ENCODE assay signal across 23 cellular contexts in genomic region chr7:43396193-43396747, GRCh38.
DNase-seq lines count a peak whose midpoint lies in the region; ATAC-seq, FAIRE-seq and TF ChIP-seq lines count a peak whose summit lies in the region.
"Had no signal": no experiment of that assay in that cellular context is flagged by ENCODE, and none has a peak within 500 bp of the region (broad histone marks: within the 10 kb centered on the region; RNA-seq: fewer than 3 reads in every experiment).

No MANE protein-coding gene starts in this region.

- TF ChIP-seq EP300 in H1 (IDR thresholded peaks at IDR 0.05; ENCODE audit: borderline replicate concordance in 1 of 2, low read depth in 2 of 2, low read length in 2 of 2) = no peak

- POLR2A ChIA-PET in H1 (lab: Charles Lee; ENCODE audit: partially characterized antibody) = interaction anchor here (1.0 kb wide), 1 partner anchor 455 kb away, joined by 3 read pairs; no protein-coding TSS in a partner anchor

- 0 out of 2 replicates have a peak, but pooled peaks cover 2% of the 10 kb centered on the region for H3K23me2 ChIP-seq in H1 (ENCODE audit: low read depth, low read length)

- H3K18ac ChIP-seq in H1 (ENCODE audit: extremely low read depth, low read length) = peak overlapping the region; percentile 49; the same call in 1 of the 2 replicates

- FAIRE-seq in H1 (lab: Jason Lieb, UNC) = no peak
- FAIRE-seq: A204.1, GM12878, HepG2 had no signal

- H3K9ac ChIP-seq in HUES48 (ENCODE audit: low read depth, low read length) (peak overlapping the region; percentile 44; the same call in 1 of the 2 replicates), H1 (replicated peaks in 1 of 4; ENCODE audit: extremely low read depth in 1 of 4, low read depth in 3 of 4, low read length in 3 of 4) (no peak overlapping the region), iPS-20b (ENCODE audit: low read depth, low read length) (peak overlapping the region; percentile 62; the same call in 1 of the 2 replicates)

- no peaks in the 10 kb centered on the region; the same call in 1 of the 2 replicates for H3K79me1 ChIP-seq in H1 (ENCODE audit: low read depth, low read length)

- no peak for TF ChIP-seq POLR2A in H1 (IDR thresholded peaks at IDR 0.05; ENCODE audit: control extremely low read depth in 1 of 2, low read depth in 2 of 2, low read length in 2 of 2)
- TF ChIP-seq POLR2A in gastrocnemius medialis (IDR thresholded peaks at IDR 0.05) = no peak

- peak overlapping the region; percentile 87 for H2BK20ac ChIP-seq in H1 (ENCODE audit: low read length)

- H3K9me3 ChIP-seq in HUES48 (ENCODE audit: control insufficient read depth, insufficient read depth, low read length) (0 out of 2 replicates have a peak, but pooled peaks cover 6% of the 10 kb centered on the region), H1 (ENCODE audit: insufficient read depth in 2 of 2, low read depth in 1 of 2, low read length in 1 of 2) (no peaks in the 10 kb centered on the region), iPS-20b (ENCODE audit: insufficient read depth, low read depth, low read length) (no peaks in the 10 kb centered on the region), gastrocnemius medialis (no peaks in the 10 kb centered on the region)
- H3K9me3 ChIP-seq: BE2C had no signal

- H3K27me3 ChIP-seq in HUES48 (ENCODE audit: control insufficient read depth, insufficient read depth, low read length) (no peaks in the 10 kb centered on the region), H1 (replicated peaks in 1 of 4; ENCODE audit: control insufficient read depth in 3 of 4, extremely low read depth in 1 of 4, insufficient read depth in 3 of 4, low read length in 3 of 4) (no peaks in the 10 kb centered on the region), iPS-20b (ENCODE audit: insufficient read depth, low read length) (no peaks in the 10 kb centered on the region), gastrocnemius medialis (no peaks in the 10 kb centered on the region)
- H3K27me3 ChIP-seq: BE2C had no signal

- no peak overlapping the region for H3K14ac ChIP-seq in H1 (ENCODE audit: insufficient read length)

- H3K4me3 ChIP-seq in HUES48 (ENCODE audit: low read depth, low read length) = peak overlapping the region; percentile 13; the same call in 1 of the 2 replicates
- peak overlapping the region in 1 of 4 experiments; percentile 20; a peak in 1 of 8 replicates for H3K4me3 ChIP-seq in H1 (ENCODE audit: extremely low read depth in 1 of 4, insufficient read depth in 2 of 4, low read depth in 3 of 4, low read length in 4 of 4)
- H3K4me3 ChIP-seq in iPS-20b (ENCODE audit: low read length) = peak overlapping the region; percentile 43
- no peak overlapping the region for H3K4me3 ChIP-seq in gastrocnemius medialis
- H3K4me3 ChIP-seq: GM12878 had no signal

- intact Hi-C loops in gastrocnemius medialis (cut with DNase I; ENCODE audit: low total_unique reads) = no loop called here

- H4K5ac ChIP-seq in H1 (ENCODE audit: insufficient read length, low read depth, low read length) = peak overlapping the region; percentile 34

- CTCF ChIA-PET in H1 (lab: Charles Lee; ENCODE audit: partially characterized antibody) = interaction anchor here (0.6 to 1.3 kb wide), 3 partner anchors 9 to 261 kb away, joined by 3 read pairs; no protein-coding TSS in a partner anchor

- H3K27ac ChIP-seq in HUES48 (ENCODE audit: low read depth, low read length) = peak overlapping the region; percentile 85
- no peak overlapping the region for H3K27ac ChIP-seq in H1 (ENCODE audit: low read depth, low read length)
- peak overlapping the region; percentile 34 for H3K27ac ChIP-seq in iPS-20b (ENCODE audit: low read length)
- H3K27ac ChIP-seq in gastrocnemius medialis = no peak overlapping the region

- peak overlapping the region; percentile 57 for H3K4ac ChIP-seq in H1 (replicated peaks; ENCODE audit: insufficient read length, low read depth, low read length)

- H2BK12ac ChIP-seq in H1 (ENCODE audit: low read depth, low read length) = peak overlapping the region; percentile 53

- ATAC-seq in gastrocnemius medialis = no peak
- no peak for ATAC-seq in HG03159 (IDR thresholded peaks at IDR 0.05; ENCODE audit: unreplicated experiment)
- ATAC-seq: GM12878, HepG2 had no signal

- H2BK15ac ChIP-seq in H1 (ENCODE audit: low read length) = no peak overlapping the region

- peak overlapping the region; percentile 96 for H2BK120ac ChIP-seq in H1 (replicated peaks; ENCODE audit: low read depth, low read length)

- in situ Hi-C loops in gastrocnemius medialis (cut with MboI; ENCODE audit: low sequenced_read_pairs in 4 of 4) = no loop called here

- H3K36me3 ChIP-seq in HUES48 (ENCODE audit: control insufficient read depth, insufficient read depth, low read length) (no peaks in the 10 kb centered on the region), H1 (ENCODE audit: control insufficient read depth in 2 of 4, insufficient read depth in 4 of 4, low read length in 3 of 4) (no peaks in the 10 kb centered on the region), iPS-20b (ENCODE audit: insufficient read depth, low read depth, low read length) (no peaks in the 10 kb centered on the region), gastrocnemius medialis (no peaks in the 10 kb centered on the region)
- H3K36me3 ChIP-seq: BE2C had no signal

- peak overlapping the region; percentile 79; the same call in 1 of the 2 replicates for H2BK5ac ChIP-seq in H1 (ENCODE audit: low read depth, low read length)

- H3K79me2 ChIP-seq in H1 (ENCODE audit: control insufficient read depth in 1 of 2, insufficient read depth in 2 of 2, low read length in 2 of 2) = no peaks in the 10 kb centered on the region

- H2AFZ ChIP-seq in H1 (ENCODE audit: low read length) = no peak overlapping the region

- no peaks in the 10 kb centered on the region for H4K20me1 ChIP-seq in H1 (replicated peaks in 1 of 2; ENCODE audit: control insufficient read depth in 1 of 2, insufficient read depth in 2 of 2, low read length in 2 of 2)

- TF ChIP-seq CTCF in H1 (IDR thresholded peaks at IDR 0.05; ENCODE audit: control extremely low read depth in 1 of 3, insufficient read depth in 1 of 3, low read depth in 1 of 3, low read length in 3 of 3) (no peak), gastrocnemius medialis (IDR thresholded peaks at IDR 0.05 in 4 of 5, conservative IDR thresholded peaks at IDR 0.05 in 1 of 5) (no peak)

- peak overlapping the region; percentile 41 to 45; a peak in 3 of 4 replicates for H3K4me2 ChIP-seq in H1 (ENCODE audit: insufficient read depth in 1 of 2, low read depth in 2 of 2, low read length in 2 of 2)

- WGBS in H1 (ENCODE audit: extremely low coverage in 1 of 2, insufficient coverage in 1 of 2, insufficient read length in 1 of 2, insufficient replicate concordance in 2 of 2, low coverage in 1 of 2, low lambda C conversion rate in 2 of 2, missing lambda C conversion rate in 1 of 2), 2 experiments = 31% methylated on average over 2 of the region's 2 CpGs; no CpG with 5 or more reads in 1 of the 2 experiments

- DNase-seq in NCI-H1048 (lab: John Stamatoyannopoulos, UW) (peak; percentile 57), H1 (ENCODE audit: low read depth in 1 of 2, low spot score in 2 of 2) (no peak), SHP77 (lab: John Stamatoyannopoulos, UW) (no peak), gastrocnemius medialis (no peak), ureter (ENCODE audit: low spot score) (no peak)
- DNase-seq: ACHN; BE2C; C1 segment of cervical spinal cord; CD4-positive, CD25-positive, alpha-beta regulatory T cell; CD8-positive, alpha-beta memory T cell; COR-L47; DMS 273 treated with DMSO at 0.1 percent for 48 hours; DMS53; DND-41; EL; HCEC 1CT; KBM-7 had no signal

- peak overlapping the region; percentile 87; the same call in 1 of the 2 replicates for H2AK5ac ChIP-seq in H1 (ENCODE audit: low read depth, low read length)

- H3K4me1 ChIP-seq in HUES48 (ENCODE audit: control insufficient read depth, insufficient read depth, low read length) = peaks cover 39% of the 10 kb centered on the region
- H3K4me1 ChIP-seq in H1 (replicated peaks in 1 of 4; ENCODE audit: control insufficient read depth in 3 of 4, insufficient read depth in 4 of 4, low read length in 3 of 4) = peaks cover 0 to 11% (median 9%) of the 10 kb centered on the region in 4 experiments; a peak in 4 of 7 replicates
- peaks cover 33% of the 10 kb centered on the region for H3K4me1 ChIP-seq in iPS-20b (ENCODE audit: insufficient read depth, low read length)
- no peaks in the 10 kb centered on the region for H3K4me1 ChIP-seq in gastrocnemius medialis
- H3K4me1 ChIP-seq: BE2C had no signal

- H4K8ac ChIP-seq in H1 (ENCODE audit: extremely low read depth, insufficient read depth, low read length) = no peak overlapping the region

- H3K56ac ChIP-seq in H1 (replicated peaks; ENCODE audit: insufficient read length, low read depth, low read length) = no peak overlapping the region

- peak overlapping the region; percentile 96 for H4K91ac ChIP-seq in H1 (replicated peaks; ENCODE audit: insufficient read length, low read length)

- no peak for TF ChIP-seq RAD21 in H1 (IDR thresholded peaks at IDR 0.05 in 1 of 2, conservative IDR thresholded peaks at IDR 0.05 in 1 of 2; ENCODE audit: low read depth in 2 of 2, low read length in 2 of 2)

- H3K23ac ChIP-seq in H1 (ENCODE audit: insufficient read length) = no peak overlapping the region

Comparison
In these comparisons a context has a peak if more than half of its experiments do, and no peak if none do; other contexts are left out.
1. H3K27ac ChIP-seq: peak in HUES48 (single experiment) and iPS-20b (single experiment); none in H1 (single experiment) and gastrocnemius medialis (0 of 4).
2. H3K4me3 ChIP-seq: peak in HUES48 (single experiment) and iPS-20b (single experiment); none in gastrocnemius medialis (0 of 4).
3. H3K9ac ChIP-seq: peak in HUES48 (single experiment) and iPS-20b (single experiment); none in H1 (0 of 4).